In genomic region chr6:26537846-26538571, GRCh38 we compare ENCODE assay signal across 8 cellular contexts. TPM values are rescaled to one million over a fixed set of nuclear protein-coding genes. Genes with fewer than 3 reads are reported as not detected.
A peak's percentile ranks its signal among the peaks of the same experiment; 100 is the strongest.
DNase-seq lines count a peak whose midpoint lies in the region; ATAC-seq lines count a peak whose summit lies in the region.

TSS of gene HMGN4 (plus strand) at chr6:26538366. CDS start at chr6:26545207, 6,841 bp downstream.

- peak within 1 kb of the TSS; percentile 85 for H3K18ac ChIP-seq in mesendoderm (ENCODE audit: low read length)

- H3K56ac ChIP-seq in mesendoderm (ENCODE audit: low read length): peak within 1 kb of the TSS; percentile 94

- peaks cover 62% of the 10 kb centered on the region for H3K36me3 Mint-ChIP-seq in effector memory CD8-positive, alpha-beta T cell (ENCODE audit: insufficient read depth)

- ATAC-seq in GM21360 (IDR thresholded peaks at IDR 0.05; ENCODE audit: unreplicated experiment): peak; percentile 45
- ATAC-seq in effector memory CD8-positive, alpha-beta T cell (replicated peaks): peak; percentile 63

- H3K9ac ChIP-seq in mesendoderm (ENCODE audit: low read length): peak within 1 kb of the TSS; percentile 92

- H3K27me3 Mint-ChIP-seq in effector memory CD8-positive, alpha-beta T cell: peaks cover 9 to 12% of the 10 kb centered on the region in 2 donors

- no peaks in the 10 kb centered on the region for H3K4me1 ChIP-seq in mesendoderm (ENCODE audit: control insufficient read depth, low read depth, low read length)

- peak within 1 kb of the TSS; percentile 85 for H3K27ac ChIP-seq in mesendoderm (ENCODE audit: low read depth, low read length)

- H3K27me3 ChIP-seq in mesendoderm (ENCODE audit: insufficient read depth, low read length, poor library complexity): no peaks in the 10 kb centered on the region

- no peak within 1 kb of the TSS for H2BK15ac ChIP-seq in mesendoderm (replicated peaks; ENCODE audit: low read depth)

- H2BK5ac ChIP-seq in mesendoderm (ENCODE audit: low read length): no peak within 1 kb of the TSS

- peaks cover 0 to 5% of the 10 kb centered on the region in 2 donors for H3K9me3 Mint-ChIP-seq in effector memory CD8-positive, alpha-beta T cell

- peak within 1 kb of the TSS; percentile 78 for H3K4me2 ChIP-seq in mesendoderm (ENCODE audit: low read length)

- no peak within 1 kb of the TSS for H3K23ac ChIP-seq in mesendoderm (ENCODE audit: low read length)

- peak within 1 kb of the TSS; percentile 78 for H3K4ac ChIP-seq in mesendoderm (ENCODE audit: low read depth, low read length)

- H2AK5ac ChIP-seq in mesendoderm (ENCODE audit: low read length): no peak within 1 kb of the TSS

- no peaks in the 10 kb centered on the region for H3K36me3 ChIP-seq in mesendoderm (ENCODE audit: control insufficient read depth, insufficient read depth, low read length)

- H3K79me1 ChIP-seq in mesendoderm (ENCODE audit: low read length): peaks cover 7% of the 10 kb centered on the region

- no CpG with 5 or more reads among the region's 49 CpGs for WGBS in mesendoderm (ENCODE audit: extremely low coverage, insufficient coverage, low lambda C conversion rate)

- H3K4me1 Mint-ChIP-seq in effector memory CD8-positive, alpha-beta T cell (ENCODE audit: low read depth in 2 of 2): peaks cover 55 to 59% of the 10 kb centered on the region in 2 donors

- H4K5ac ChIP-seq in mesendoderm (ENCODE audit: low read length): no peak within 1 kb of the TSS

- H3K79me2 ChIP-seq in mesendoderm (ENCODE audit: control insufficient read depth, insufficient read depth, low read length): peaks cover 7% of the 10 kb centered on the region

- peak within 1 kb of the TSS; percentile 91 for H3K4me3 ChIP-seq in mesendoderm (ENCODE audit: low read length)

- H3K4me3 Mint-ChIP-seq in effector memory CD8-positive, alpha-beta T cell: peak within 1 kb of the TSS; percentile 94 to 98

- no peak within 1 kb of the TSS for H4K8ac ChIP-seq in mesendoderm (ENCODE audit: low read depth, low read length)

- H2BK120ac ChIP-seq in mesendoderm (ENCODE audit: low read depth, low read length): no peak within 1 kb of the TSS

- H3K27ac Mint-ChIP-seq in effector memory CD8-positive, alpha-beta T cell: peak within 1 kb of the TSS; percentile 100

- DNase-seq in CMK (ENCODE audit: low read depth) (peak; percentile 79), HT-29 (ENCODE audit: low spot score) (peak; percentile 95), NOMO-1 treated with DMSO at 0.1 percent for 48 hours (lab: John Stamatoyannopoulos, UW; ENCODE audit: unreplicated experiment) (peak; percentile 87), mesendoderm (peak; percentile 97)
- DNase-seq in effector memory CD8-positive, alpha-beta T cell: peak; percentile 85 to 92 (median 88)
- DNase-seq in stimulated activated CD8-positive, alpha-beta memory T cell treated with anti-CD3 and anti-CD28 coated beads, Interleukin-15, amount 100 ng/mL, for 1 hour (ENCODE audit: low read depth): peak; percentile 61

- POLR2A ChIA-PET in activated CD8-positive, alpha-beta memory T cell treated with anti-CD3 and anti-CD28 coated beads for 36 hours (lab: Charles Lee): interaction anchor here (0.5 to 2.0 kb wide), 7 partner anchors 16 to 1294 kb away, joined by 3 to 9 read pairs (median 4); a partner anchor contains a TSS

- CTCF ChIA-PET in activated CD8-positive, alpha-beta memory T cell treated with anti-CD3 and anti-CD28 coated beads for 36 hours (lab: Charles Lee): interaction anchor here (0.6 to 2.1 kb wide), 14 partner anchors 13 to 340 kb away, joined by 3 to 12 read pairs (median 4); a partner anchor contains a TSS

RNA-seq across cellular contexts. Expression of gene HMGN4, which starts in this region (rescaled TPM):
- 23.6 and 26.3 TPM in 2 replicates for total RNA-seq in HT-29 (2014; rRNA removed; shearing (Covaris generic))
- total RNA-seq in activated CD8-positive, alpha-beta memory T cell treated with anti-CD3 and anti-CD28 coated beads for 36 hours: 10 to 100 TPM; 81.5 to 85.0 TPM
- polyA plus RNA-seq in mesendoderm (2013, experiment 1 of 2): 28.8 TPM
- 30.9 TPM for polyA plus RNA-seq in mesendoderm (2013, experiment 2 of 2)

Comparison
In these comparisons a context has a peak if more than half of its experiments do, and no peak if none do; other contexts are left out.
1. Peak in every context shown above with its lines: DNase-seq, ATAC-seq, H3K4me3 ChIP-seq and H3K27ac ChIP-seq.